ENCODE assay signal across 8 cellular contexts in the genomic region with DNA sequence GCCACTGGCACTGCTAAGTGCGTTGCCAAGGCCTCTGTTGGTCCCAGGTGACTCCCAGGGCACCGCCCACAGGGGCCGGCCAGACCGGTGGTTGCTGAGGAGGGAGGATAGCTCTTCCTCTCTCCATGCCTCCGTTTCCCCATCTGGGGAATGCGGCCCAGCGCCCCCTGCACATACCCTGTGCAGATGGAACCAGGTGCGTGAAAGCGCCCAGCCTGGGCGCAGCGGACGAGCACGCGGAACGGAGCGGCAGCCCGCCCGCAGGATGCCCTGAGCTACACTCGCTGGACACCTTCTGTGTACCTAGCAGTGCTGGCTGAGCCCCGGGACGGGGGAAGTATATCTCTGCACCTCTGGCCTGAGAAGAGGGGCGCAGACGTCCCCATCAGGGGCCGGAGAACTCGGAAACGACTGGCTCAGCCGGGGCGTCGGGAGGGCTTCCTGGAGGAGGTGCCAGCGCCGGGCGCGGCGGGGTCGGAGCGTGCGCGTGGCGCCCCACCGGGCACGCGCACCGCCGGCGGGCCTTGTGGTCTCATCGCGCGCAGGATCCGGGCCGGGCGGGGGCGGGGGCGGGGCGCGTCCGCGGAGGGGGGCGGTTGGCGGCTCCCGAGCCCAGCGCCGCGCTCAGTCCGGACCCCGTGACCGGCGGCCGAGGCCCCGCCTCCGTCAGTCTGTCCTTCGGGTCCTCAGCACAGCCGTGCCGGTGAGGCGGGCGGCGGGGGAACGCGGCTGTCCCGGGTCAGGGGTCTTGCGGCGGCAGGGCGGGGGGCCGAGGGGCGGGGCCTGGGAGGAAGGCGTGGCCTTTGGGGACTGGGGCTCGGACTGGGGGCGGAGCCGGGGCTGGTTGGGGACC. TPM values are rescaled to one million over a fixed set of nuclear protein-coding genes. Genes with fewer than 3 reads are reported as not detected.
A peak's percentile ranks its signal among the peaks of the same experiment; 100 is the strongest.
DNase-seq lines count a peak whose midpoint lies in the region; ATAC-seq and TF ChIP-seq lines count a peak whose summit lies in the region.

A gene (minus strand): TSS at position 6 of the 853 bp plus-strand sequence. CDS start 76 bp downstream, outside the sequence.
A gene with protein sequence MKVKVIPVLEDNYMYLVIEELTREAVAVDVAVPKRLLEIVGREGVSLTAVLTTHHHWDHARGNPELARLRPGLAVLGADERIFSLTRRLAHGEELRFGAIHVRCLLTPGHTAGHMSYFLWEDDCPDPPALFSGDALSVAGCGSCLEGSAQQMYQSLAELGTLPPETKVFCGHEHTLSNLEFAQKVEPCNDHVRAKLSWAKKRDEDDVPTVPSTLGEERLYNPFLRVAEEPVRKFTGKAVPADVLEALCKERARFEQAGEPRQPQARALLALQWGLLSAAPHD (plus strand): TSS at position 669 of the 853 bp plus-strand sequence. CDS start 404 bp downstream, outside the sequence.

- H3K27ac Mint-ChIP-seq in T-helper 17 cell (peak within 1 kb of the TSS; percentile 54), immature natural killer cell (peak within 1 kb of the TSS; percentile 12 to 51 (median 32))

- H3K9me3 ChIP-seq in T-helper 17 cell (ENCODE audit: control insufficient read depth, low read length, poor library complexity, severe bottlenecking), result no peaks in the 10 kb centered on the region
- H3K9me3 ChIP-seq in body of pancreas, result no peaks in the 10 kb centered on the region
- no peaks in the 10 kb centered on the region for H3K9me3 ChIP-seq in smooth muscle cell (replicated peaks; ENCODE audit: low read depth)

- H3K9me3 Mint-ChIP-seq in immature natural killer cell, result no peaks in the 10 kb centered on the region

- no peaks in the 10 kb centered on the region for H3K4me1 Mint-ChIP-seq in T-helper 17 cell
- peaks cover 0 to 1% of the 10 kb centered on the region in 2 donors for H3K4me1 Mint-ChIP-seq in immature natural killer cell

- H3K4me3 ChIP-seq in body of pancreas (no peak within 1 kb of the TSS), smooth muscle cell (peak within 1 kb of the TSS; percentile 69)

- in situ Hi-C loops in Caki2 (cut with HindIII; ENCODE audit: low pct_unique_long_range_greater_than_20kb, low sequenced_read_pairs), result no loop called here

- DNase-seq in Caki2 (ENCODE audit: low read depth) (peak; percentile 72), T-helper 17 cell (peak in 2 of 3 donors; percentile 50 to 56), body of pancreas (peak in 3 of 4 donors; percentile 42 to 58 (median 54)), immature natural killer cell (peak; percentile 68 to 74 (median 73)), smooth muscle cell (lab: John Stamatoyannopoulos, UW; ENCODE audit: unreplicated experiment) (peak; percentile 34), NCI-H187 treated with DMSO at 0.1 percent for 48 hours (lab: John Stamatoyannopoulos, UW) (no peak)

- H3K27ac ChIP-seq in body of pancreas (no peak within 1 kb of the TSS), smooth muscle cell (ENCODE audit: low read depth) (no peak within 1 kb of the TSS)

- ATAC-seq in HG03045 (IDR thresholded peaks at IDR 0.05; ENCODE audit: unreplicated experiment) (peak; percentile 29), T-helper 17 cell (peak; percentile 23), body of pancreas (peak; percentile 32), HG03342 (IDR thresholded peaks at IDR 0.05; ENCODE audit: unreplicated experiment) (no peak)

- peak within 1 kb of the TSS; percentile 35 for H3K9ac ChIP-seq in smooth muscle cell (ENCODE audit: low read depth)

- H3K4me1 ChIP-seq in body of pancreas, result peaks cover 38% of the 10 kb centered on the region
- peaks cover 10% of the 10 kb centered on the region for H3K4me1 ChIP-seq in smooth muscle cell (ENCODE audit: low read depth)

- intact Hi-C loops in body of pancreas (cut with DNase I), result no loop called here

- H2AFZ ChIP-seq in smooth muscle cell (ENCODE audit: low read depth), result peak within 1 kb of the TSS; percentile 30

- 0 to 1% methylated on average over 5 to 65 of the region's 88 CpGs for WGBS in body of pancreas, 2 donors
- 5% methylated on average over 43 of the region's 88 CpGs for WGBS in smooth muscle cell (ENCODE audit: low lambda C conversion rate)

- H3K36me3 Mint-ChIP-seq in T-helper 17 cell (ENCODE audit: low read depth) (no peaks in the 10 kb centered on the region), immature natural killer cell (no peaks in the 10 kb centered on the region)

- H3K79me2 ChIP-seq in smooth muscle cell (ENCODE audit: low read depth), result no peaks in the 10 kb centered on the region

- H4K20me1 ChIP-seq in smooth muscle cell (ENCODE audit: low read depth), result peaks cover 7% of the 10 kb centered on the region

- H3K4me2 ChIP-seq in smooth muscle cell, result peak within 1 kb of the TSS; percentile 99

- H3K36me3 ChIP-seq in body of pancreas (replicated peaks in 1 of 2; ENCODE audit: insufficient read depth in 1 of 2, low read depth in 2 of 2), result no peaks in the 10 kb centered on the region
- no peaks in the 10 kb centered on the region for H3K36me3 ChIP-seq in smooth muscle cell (ENCODE audit: low read depth)

- H3K27me3 ChIP-seq in body of pancreas (peaks cover 0 to 7% of the 10 kb centered on the region in 2 donors), smooth muscle cell (ENCODE audit: low read depth) (no peaks in the 10 kb centered on the region)

- H3K4me3 Mint-ChIP-seq in T-helper 17 cell (peak within 1 kb of the TSS; percentile 83), immature natural killer cell (peak within 1 kb of the TSS; percentile 69 to 79 (median 76))

- peaks cover 4% of the 10 kb centered on the region for H3F3A ChIP-seq in smooth muscle cell (ENCODE audit: low read depth)

- no peak for TF ChIP-seq CTCF in body of pancreas (IDR thresholded peaks at IDR 0.05)
- no peak for TF ChIP-seq CTCF in smooth muscle cell (IDR thresholded peaks at IDR 0.05; ENCODE audit: borderline replicate concordance, insufficient read depth, poor library complexity, severe bottlenecking)

- H3K27me3 Mint-ChIP-seq in T-helper 17 cell, result no peaks in the 10 kb centered on the region
- H3K27me3 Mint-ChIP-seq in immature natural killer cell (ENCODE audit: low read depth in 3 of 3), result peaks cover 2 to 10% (median 3%) of the 10 kb centered on the region in 3 donors

- no peak for TF ChIP-seq POLR2A in body of pancreas (IDR thresholded peaks at IDR 0.05)

RNA-seq across cellular contexts. Expression of the first gene that starts in this region (rescaled TPM):
- total RNA-seq in Caki2 (2014; rRNA removed; shearing (Covaris generic); ENCODE audit: low replicate concordance), result 4.5 and 10.3 TPM in 2 replicates
- total RNA-seq in T-helper 17 cell (1 to 10 TPM; 3.4 to 3.7 TPM), body of pancreas (not detected), smooth muscle cell (2.8 TPM in 1 of 2 replicates, not detected in the other)
- polyA plus RNA-seq in immature natural killer cell (1 to 10 TPM in 2 of 3 donors, under 1 TPM in 1; 0.34 to 1.7 (median 1.4) TPM), smooth muscle cell (3.4 and 4.7 TPM in 2 replicates)

RNA-seq across cellular contexts. Expression of the second gene that starts in this region (rescaled TPM):
- 48.0 and 73.6 TPM in 2 replicates for total RNA-seq in Caki2 (2014; rRNA removed; shearing (Covaris generic); ENCODE audit: low replicate concordance)
- 10 to 100 TPM in 1 of 2 donors, 1 to 10 TPM in 1; 9.8 to 12.5 TPM for total RNA-seq in T-helper 17 cell
- total RNA-seq in body of pancreas, result 1 to 10 TPM in 1 of 2 donors, not detected in 1; 2.6 TPM
- polyA plus RNA-seq in immature natural killer cell, result 10 to 100 TPM in 1 of 3 donors, 1 to 10 TPM in 2; 6.4 to 12.0 (median 9.1) TPM
- total RNA-seq in smooth muscle cell, result 3.2 and 15.4 TPM in 2 replicates
- polyA plus RNA-seq in smooth muscle cell, result 23.1 and 24.6 TPM in 2 replicates
